ENCODE assay signal across 23 cellular contexts in genomic region chr2:68660658-68661057, GRCh38. TPM values are rescaled to one million over a fixed set of nuclear protein-coding genes. Genes with fewer than 3 reads are reported as not detected.
DNase-seq lines count a peak whose midpoint lies in the region; ATAC-seq and TF ChIP-seq lines count a peak whose summit lies in the region.
"Had no signal": no experiment of that assay in that cellular context is flagged by ENCODE, and none has a peak within 500 bp of the region (broad histone marks: within the 10 kb centered on the region; RNA-seq: fewer than 3 reads in every experiment).

No MANE protein-coding gene starts in this region.

- no peak overlapping the region for H3K27ac Mint-ChIP-seq in activated CD4-positive, alpha-beta T cell treated with anti-CD3 and anti-CD28 coated beads for 36 hours
- no peak overlapping the region for H3K27ac Mint-ChIP-seq in stimulated activated naive CD8-positive, alpha-beta T cell treated with anti-CD3 and anti-CD28 coated beads, Interleukin-15, amount 100 ng/mL, for 72 hours

- H3K36me3 ChIP-seq in esophagus muscularis mucosa: no peaks in the 10 kb centered on the region
- H3K36me3 ChIP-seq in adrenal gland (replicated peaks in 1 of 2): no peaks in the 10 kb centered on the region

- WGBS in esophagus muscularis mucosa: 58% methylated on average over 3 of the region's 3 CpGs
- 47 to 65% (median 55%) methylated on average over 3 of the region's 3 CpGs for WGBS in adrenal gland, 4 donors

- ATAC-seq in activated CD4-positive, alpha-beta T cell treated with anti-CD3 and anti-CD28 coated beads for 36 hours: peak; percentile 56
- ATAC-seq in stimulated activated naive CD8-positive, alpha-beta T cell treated with anti-CD3 and anti-CD28 coated beads, Interleukin-15, amount 100 ng/mL, for 72 hours: peak; percentile 48

- no peak overlapping the region for H3K4me3 Mint-ChIP-seq in activated CD4-positive, alpha-beta T cell treated with anti-CD3 and anti-CD28 coated beads for 36 hours
- H3K4me3 Mint-ChIP-seq in stimulated activated naive CD8-positive, alpha-beta T cell treated with anti-CD3 and anti-CD28 coated beads, Interleukin-15, amount 100 ng/mL, for 72 hours: no peak overlapping the region

- TF ChIP-seq EP300 in esophagus muscularis mucosa (IDR thresholded peaks at IDR 0.05): no peak

- no peaks in the 10 kb centered on the region for H3K36me3 Mint-ChIP-seq in activated CD4-positive, alpha-beta T cell treated with anti-CD3 and anti-CD28 coated beads for 36 hours (ENCODE audit: low read depth)

- H3K4me1 ChIP-seq in esophagus muscularis mucosa: no peaks in the 10 kb centered on the region
- no peaks in the 10 kb centered on the region for H3K4me1 ChIP-seq in adrenal gland (replicated peaks in 1 of 2)

- H3K4me3 ChIP-seq in esophagus muscularis mucosa: no peak overlapping the region
- no peak overlapping the region for H3K4me3 ChIP-seq in adrenal gland

- H3K27ac ChIP-seq in esophagus muscularis mucosa (replicated peaks in 1 of 4): no peak overlapping the region
- H3K27ac ChIP-seq in adrenal gland: no peak overlapping the region
- H3K27ac ChIP-seq: KMS-11 had no signal

- H3K9me3 Mint-ChIP-seq in activated CD4-positive, alpha-beta T cell treated with anti-CD3 and anti-CD28 coated beads for 36 hours (ENCODE audit: low read depth): no peaks in the 10 kb centered on the region
- peaks cover 0 to 7% of the 10 kb centered on the region in 2 donors for H3K9me3 Mint-ChIP-seq in stimulated activated naive CD8-positive, alpha-beta T cell treated with anti-CD3 and anti-CD28 coated beads, Interleukin-15, amount 100 ng/mL, for 72 hours

- CTCF ChIA-PET in activated CD4-positive, alpha-beta T cell treated with anti-CD3 and anti-CD28 coated beads for 36 hours (lab: Charles Lee): interaction anchor here (1.1 to 1.2 kb wide), 3 partner anchors 8 to 48 kb away, joined by 3 to 6 read pairs (median 3); no protein-coding TSS in a partner anchor

- H3K9me3 ChIP-seq in esophagus muscularis mucosa (no peaks in the 10 kb centered on the region), adrenal gland (replicated peaks in 1 of 3) (no peaks in the 10 kb centered on the region)

- H3K4me1 Mint-ChIP-seq in activated CD4-positive, alpha-beta T cell treated with anti-CD3 and anti-CD28 coated beads for 36 hours: peaks cover 23% of the 10 kb centered on the region
- H3K4me1 Mint-ChIP-seq in stimulated activated naive CD8-positive, alpha-beta T cell treated with anti-CD3 and anti-CD28 coated beads, Interleukin-15, amount 100 ng/mL, for 72 hours: peaks cover 55% of the 10 kb centered on the region

- POLR2A ChIA-PET in activated CD4-positive, alpha-beta T cell treated with anti-CD3 and anti-CD28 coated beads for 36 hours (lab: Charles Lee): no interaction called here

- H3K27me3 ChIP-seq in esophagus muscularis mucosa (peaks cover 0 to 15% (median 0%) of the 10 kb centered on the region in 4 donors), adrenal gland (peaks cover 4% of the 10 kb centered on the region)

- intact Hi-C loops in activated CD4-positive, alpha-beta T cell treated with anti-CD3 and anti-CD28 coated beads for 36 hours (cut with DNase I, micrococcal nuclease): no loop called here
- intact Hi-C loops in esophagus muscularis mucosa (cut with DNase I): no loop called here
- intact Hi-C loops in adrenal gland (cut with DNase I): no loop called here

- no peak for TF ChIP-seq POLR2A in esophagus muscularis mucosa (IDR thresholded peaks at IDR 0.05; ENCODE audit: low read depth)
- TF ChIP-seq POLR2A in adrenal gland (IDR thresholded peaks at IDR 0.05): no peak

- peaks cover 21% of the 10 kb centered on the region for H3K27me3 Mint-ChIP-seq in activated CD4-positive, alpha-beta T cell treated with anti-CD3 and anti-CD28 coated beads for 36 hours
- peaks cover 37% of the 10 kb centered on the region for H3K27me3 Mint-ChIP-seq in stimulated activated naive CD8-positive, alpha-beta T cell treated with anti-CD3 and anti-CD28 coated beads, Interleukin-15, amount 100 ng/mL, for 72 hours

- TF ChIP-seq CTCF in esophagus muscularis mucosa (IDR thresholded peaks at IDR 0.05) (no peak), adrenal gland (IDR thresholded peaks at IDR 0.05) (no peak)

- DNase-seq in activated CD4-positive, alpha-beta T cell treated with anti-CD3 and anti-CD28 coated beads for 36 hours: no peak
- DNase-seq in activated CD4-positive, alpha-beta T cell treated with anti-CD3 and anti-CD28 coated beads for 48 hours: no peak
- DNase-seq in NCI-H69 (lab: John Stamatoyannopoulos, UW): peak; percentile 2
- DNase-seq in esophagus muscularis mucosa (ENCODE audit: extremely low spot score): peak; percentile 79
- DNase-seq in stimulated activated naive CD8-positive, alpha-beta T cell treated with anti-CD3 and anti-CD28 coated beads, Interleukin-15, amount 100 ng/mL, for 72 hours: no peak
- no peak for DNase-seq in cerebellum (ENCODE audit: low spot score)
- no peak for DNase-seq in adrenal gland
- DNase-seq: HCEC 1CT, IMR-90, MM.1S, NCI-H1048, NCI-H1417, NCI-H1694, NCI-H2029 treated with DMSO at 0.1 percent for 48 hours, NCI-H2171, NCI-H345, NCI-H510A treated with DMSO at 0.1 percent for 48 hours, NCI-H748 treated with DMSO at 0.1 percent for 48 hours, Right ventricle myocardium superior, RPMI8226 had no signal

RNA-seq across cellular contexts. Expression of gene PROKR1, which starts 17.3 kb away (rescaled TPM):
- total RNA-seq in activated CD4-positive, alpha-beta T cell treated with anti-CD3 and anti-CD28 coated beads for 36 hours: not detected
- total RNA-seq in esophagus muscularis mucosa: not detected
- 2.7 TPM for total RNA-seq in cerebellum
- 1 to 10 TPM in 1 of 8 donors, under 1 TPM in 3, not detected in 4; 0.06 to 2.4 (median 0.77) TPM for total RNA-seq in adrenal gland
- polyA plus RNA-seq in adrenal gland: under 1 TPM; 0.17 to 0.53 (median 0.32) TPM
- total RNA-seq: A172, IMR-90, Right ventricle myocardium superior had no signal
- polyA plus RNA-seq: BJ, IMR-90 had no signal

Comparison
In these comparisons a context has a peak if more than half of its experiments do, and no peak if none do; other contexts are left out.
1. DNase-seq: peak in NCI-H69 (single experiment) and esophagus muscularis mucosa (single experiment); none in activated CD4-positive, alpha-beta T cell treated with anti-CD3 and anti-CD28 coated beads for 36 hours (single experiment), activated CD4-positive, alpha-beta T cell treated with anti-CD3 and anti-CD28 coated beads for 48 hours (single experiment), stimulated activated naive CD8-positive, alpha-beta T cell treated with anti-CD3 and anti-CD28 coated beads, Interleukin-15, amount 100 ng/mL, for 72 hours (0 of 2), cerebellum (single experiment) and adrenal gland (0 of 7).